In genomic region chr19:41734585-41734984, GRCh38 we compare ENCODE assay signal across 23 cellular contexts. TPM values are rescaled to one million over a fixed set of nuclear protein-coding genes. Genes with fewer than 3 reads are reported as not detected.
DNase-seq lines count a peak whose midpoint lies in the region; TF ChIP-seq lines count a peak whose summit lies in the region.
"Had no signal": no experiment of that assay in that cellular context is flagged by ENCODE, and none has a peak within 500 bp of the region (broad histone marks: within the 10 kb centered on the region; RNA-seq: fewer than 3 reads in every experiment).

No MANE protein-coding gene starts in this region.

- H3K27me3 ChIP-seq in thyroid gland = no peaks in the 10 kb centered on the region

- H3K4me3 ChIP-seq in epithelial cell of esophagus (ENCODE audit: low read length) (no peak overlapping the region), thyroid gland (replicated peaks in 1 of 3) (no peak overlapping the region)
- H3K4me3 ChIP-seq: adrenal gland, sigmoid colon, SJCRH30 had no signal

- H3K27ac ChIP-seq in thyroid gland = no peak overlapping the region
- H3K27ac ChIP-seq: adrenal gland, C4-2B, SJCRH30 had no signal

- H3K4me1 ChIP-seq in thyroid gland = no peaks in the 10 kb centered on the region
- H3K4me1 ChIP-seq: adrenal gland, sigmoid colon, SJCRH30 had no signal

- TF ChIP-seq CTCF in epithelial cell of esophagus (IDR thresholded peaks at IDR 0.05; ENCODE audit: insufficient read depth, low read depth, low read length, missing control alignments) (no peak), type B pancreatic cell (conservative IDR thresholded peaks at IDR 0.05) (no peak), thyroid gland (IDR thresholded peaks at IDR 0.05) (no peak)

- no peaks in the 10 kb centered on the region for H3K27me3 Mint-ChIP-seq in type B pancreatic cell

- H3K27ac Mint-ChIP-seq in type B pancreatic cell = peak overlapping the region; percentile 75
- H3K27ac Mint-ChIP-seq: activated T-helper 17 cell treated with anti-CD3 and anti-CD28 coated beads, Interleukin-2, amount 50 U/mL, for 72 hours; T-helper 2 cell treated with Interferon-gamma antibody and Interleukin-4, amounts not matched to agents 5 μg/mL and 100 μg/mL, for 36 hours had no signal

- WGBS in thyroid gland, 2 donors = 62 to 68% methylated on average over 3 of the region's 3 CpGs

- no peaks in the 10 kb centered on the region for H3K36me3 ChIP-seq in thyroid gland
- H3K36me3 ChIP-seq: adrenal gland, sigmoid colon, SJCRH30 had no signal

- no peaks in the 10 kb centered on the region for H3K36me3 Mint-ChIP-seq in type B pancreatic cell

- H3K9me3 Mint-ChIP-seq in type B pancreatic cell = peaks cover 5% of the 10 kb centered on the region
- H3K9me3 Mint-ChIP-seq: activated T-helper 17 cell treated with anti-CD3 and anti-CD28 coated beads, Interleukin-2, amount 50 U/mL, for 72 hours; T-helper 2 cell treated with Interferon-gamma antibody and Interleukin-4, amounts not matched to agents 5 μg/mL and 100 μg/mL, for 36 hours had no signal

- no peaks in the 10 kb centered on the region for H3K9me3 ChIP-seq in thyroid gland
- H3K9me3 ChIP-seq: adrenal gland, sigmoid colon, SJCRH30 had no signal

- H3K4me3 Mint-ChIP-seq in type B pancreatic cell = no peak overlapping the region
- H3K4me3 Mint-ChIP-seq: activated T-helper 17 cell treated with anti-CD3 and anti-CD28 coated beads, Interleukin-2, amount 50 U/mL, for 72 hours; T-helper 2 cell treated with Interferon-gamma antibody and Interleukin-4, amounts not matched to agents 5 μg/mL and 100 μg/mL, for 36 hours had no signal

- no peak for TF ChIP-seq POLR2A in thyroid gland (IDR thresholded peaks at IDR 0.05)

- DNase-seq in SHP77 (lab: John Stamatoyannopoulos, UW) (peak; percentile 31 to 38), SHP77 treated with DMSO at 0.1 percent for 48 hours (lab: John Stamatoyannopoulos, UW) (no peak), NCI-H2196 (lab: John Stamatoyannopoulos, UW; ENCODE audit: unreplicated experiment) (peak; percentile 82), epithelial cell of esophagus (ENCODE audit: low read depth) (peak; percentile 18), type B pancreatic cell (ENCODE audit: extremely low spot score, unreplicated experiment) (no peak), head of caudate nucleus (no peak), thyroid gland (no peak), amygdala (lab: John Stamatoyannopoulos, UW) (no peak)
- DNase-seq: adrenal gland; central memory CD4-positive, alpha-beta T cell; effector CD8-positive, alpha-beta T cell; hypothalamus; KBM-7; NCI-H1694; sigmoid colon; SJCRH30; stimulated activated CD4-positive, alpha-beta T cell treated with anti-CD3 and anti-CD28 coated beads, Interleukin-1b, Interleukin-23, amount 100 ng/mL, for 48 hours had no signal

- H3K4me1 Mint-ChIP-seq in type B pancreatic cell (ENCODE audit: unreplicated experiment) = no peaks in the 10 kb centered on the region

- intact Hi-C loops in head of caudate nucleus (cut with DNase I) = no loop called here
- intact Hi-C loops in thyroid gland (cut with DNase I) = no loop called here

RNA-seq across cellular contexts. Expression of gene CEACAM6, which starts 20.7 kb away (rescaled TPM):
- 29.8 and 76.1 TPM in 2 replicates for total RNA-seq in type B pancreatic cell (ENCODE audit: low replicate concordance)
- under 1 TPM in 2 of 4 donors, not detected in 2; 0.11 to 0.13 TPM for total RNA-seq in thyroid gland
- total RNA-seq: activated CD8-positive, alpha-beta memory T cell treated with anti-CD3 and anti-CD28 coated beads for 36 hours; activated T-helper 17 cell treated with anti-CD3 and anti-CD28 coated beads, Interleukin-2, amount 50 U/mL, for 72 hours; Daoy; osteoblast; SJCRH30 had no signal

RNA-seq across cellular contexts. Expression of gene CEACAM5, which starts 26.2 kb away (rescaled TPM):
- 13.5 and 13.9 TPM in 2 replicates for total RNA-seq in type B pancreatic cell (ENCODE audit: low replicate concordance)
- 1 to 10 TPM in 2 of 4 donors, not detected in 2; 1.2 to 8.8 TPM for total RNA-seq in thyroid gland
- total RNA-seq: activated CD8-positive, alpha-beta memory T cell treated with anti-CD3 and anti-CD28 coated beads for 36 hours; activated T-helper 17 cell treated with anti-CD3 and anti-CD28 coated beads, Interleukin-2, amount 50 U/mL, for 72 hours; Daoy; osteoblast; SJCRH30 had no signal

RNA-seq across cellular contexts. Expression of gene CEACAM7, which starts 46.5 kb away (rescaled TPM):
- total RNA-seq in type B pancreatic cell (ENCODE audit: low replicate concordance) (4.4 and 8.0 TPM in 2 replicates), thyroid gland (not detected)
- total RNA-seq: activated CD8-positive, alpha-beta memory T cell treated with anti-CD3 and anti-CD28 coated beads for 36 hours; activated T-helper 17 cell treated with anti-CD3 and anti-CD28 coated beads, Interleukin-2, amount 50 U/mL, for 72 hours; Daoy; osteoblast; SJCRH30 had no signal

Comparison
In these comparisons a context has a peak if more than half of its experiments do, and no peak if none do; other contexts are left out.
1. DNase-seq: peak in SHP77 (2 of 2), NCI-H2196 (single experiment) and epithelial cell of esophagus (single experiment); none in SHP77 treated with DMSO at 0.1 percent for 48 hours (single experiment), type B pancreatic cell (single experiment), head of caudate nucleus (0 of 42), thyroid gland (0 of 2) and amygdala (0 of 56).
2. RNA of gene CEACAM6, which starts 20.7 kb away (total RNA-seq): 29.8 to 76.1 TPM in type B pancreatic cell; 0.11 to 0.13 TPM in thyroid gland; every median in the first group is over 10 times any median in the second.